In the genomic region with DNA sequence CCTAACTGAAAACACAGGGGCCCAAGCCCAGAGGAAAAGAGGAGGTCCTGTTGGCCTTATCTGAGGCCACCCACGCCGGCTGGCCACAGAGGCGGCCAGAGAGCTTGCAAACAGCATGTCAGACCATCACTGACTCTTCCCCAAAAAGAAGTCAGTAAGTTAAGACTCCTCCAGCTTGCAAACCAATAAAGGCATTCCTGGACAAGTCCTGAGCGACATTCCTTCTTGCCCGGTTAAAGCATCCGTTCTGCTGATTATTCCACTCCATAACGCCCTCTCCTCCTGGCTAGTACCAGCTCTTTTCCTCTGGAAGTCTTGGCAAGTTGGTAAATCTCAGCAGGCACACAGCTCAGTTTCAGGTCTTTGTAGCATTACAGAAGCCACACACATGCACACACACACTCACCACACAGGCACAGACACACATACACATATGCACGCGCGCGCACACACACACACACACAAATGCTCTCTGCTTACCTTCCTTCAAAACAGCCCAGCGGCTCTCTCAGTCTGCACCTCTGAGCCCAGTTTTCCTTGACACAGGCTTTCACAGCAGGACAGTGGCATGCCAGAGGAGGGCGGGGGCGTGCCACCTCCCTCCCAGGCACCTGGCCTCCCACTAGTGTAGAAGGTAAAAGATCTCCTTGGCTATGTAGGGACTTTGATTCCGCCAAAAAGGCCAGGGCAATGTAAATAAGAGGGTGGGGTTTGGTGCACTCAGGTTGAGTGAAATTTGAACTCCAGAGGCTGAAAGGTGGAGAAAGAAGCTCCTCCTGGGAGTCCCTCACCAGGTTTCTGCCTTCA, we compare ENCODE assay signal across 11 cellular contexts.
DNase-seq lines count a peak whose midpoint lies in the region; ATAC-seq and TF ChIP-seq lines count a peak whose summit lies in the region.
"Had no signal": no experiment of that assay in that cellular context is flagged by ENCODE, and none has a peak within 500 bp of the region (broad histone marks: within the 10 kb centered on the region; RNA-seq: fewer than 3 reads in every experiment).

No MANE protein-coding gene starts in this region.

- DNase-seq in cardiac muscle cell (ENCODE audit: low read depth in 1 of 2, low spot score in 1 of 2) (peak; percentile 23 to 85), Right ventricle myocardium inferior (ENCODE audit: missing footprints) (no peak), epithelial cell of esophagus (ENCODE audit: low read depth) (peak; percentile 45), globus pallidus (ENCODE audit: low spot score) (no peak), omental fat pad (ENCODE audit: low spot score) (no peak)
- no peak for DNase-seq in activated naive CD4-positive, alpha-beta T cell treated with anti-CD3 and anti-CD28 coated beads, Interleukin-2, amount 50 U/mL, for 72 hours (ENCODE audit: low spot score in 2 of 2)
- no peak for DNase-seq in stimulated activated naive CD8-positive, alpha-beta T cell treated with anti-CD3 and anti-CD28 coated beads, Interleukin-15, amount 100 ng/mL, for 72 hours
- DNase-seq: activated CD4-positive, alpha-beta T cell treated with anti-CD3 and anti-CD28 coated beads for 36 hours; NCI-H1694 treated with DMSO at 0.1 percent for 48 hours had no signal

- H3K27ac Mint-ChIP-seq in activated naive CD4-positive, alpha-beta T cell treated with anti-CD3 and anti-CD28 coated beads, Interleukin-2, amount 50 U/mL, for 72 hours: no peak overlapping the region
- H3K27ac Mint-ChIP-seq in stimulated activated naive CD8-positive, alpha-beta T cell treated with anti-CD3 and anti-CD28 coated beads, Interleukin-15, amount 100 ng/mL, for 72 hours: no peak overlapping the region
- H3K27ac Mint-ChIP-seq: activated CD4-positive, alpha-beta T cell treated with anti-CD3 and anti-CD28 coated beads for 36 hours had no signal

- H3K4me1 Mint-ChIP-seq in stimulated activated naive CD8-positive, alpha-beta T cell treated with anti-CD3 and anti-CD28 coated beads, Interleukin-15, amount 100 ng/mL, for 72 hours: no peaks in the 10 kb centered on the region
- H3K4me1 Mint-ChIP-seq: activated CD4-positive, alpha-beta T cell treated with anti-CD3 and anti-CD28 coated beads for 36 hours had no signal

- H3K4me3 Mint-ChIP-seq in stimulated activated naive CD8-positive, alpha-beta T cell treated with anti-CD3 and anti-CD28 coated beads, Interleukin-15, amount 100 ng/mL, for 72 hours: no peak overlapping the region
- H3K4me3 Mint-ChIP-seq: activated CD4-positive, alpha-beta T cell treated with anti-CD3 and anti-CD28 coated beads for 36 hours had no signal

- H3K27ac ChIP-seq in cardiac muscle cell (no peak overlapping the region), mesodermal cell (ENCODE audit: low read depth, low read length, severe bottlenecking) (peak overlapping the region; percentile 90)

- no peaks in the 10 kb centered on the region for H3K36me3 ChIP-seq in cardiac muscle cell
- H3K36me3 ChIP-seq in mesodermal cell (ENCODE audit: control insufficient read depth, insufficient read depth, low read length): peaks cover 15% of the 10 kb centered on the region

- H3K4me3 ChIP-seq in cardiac muscle cell: no peak overlapping the region
- peak overlapping the region; percentile 15 for H3K4me3 ChIP-seq in epithelial cell of esophagus (ENCODE audit: low read length)
- H3K4me3 ChIP-seq in mesodermal cell (ENCODE audit: extremely low read depth, insufficient read depth, low read length, poor library complexity, severe bottlenecking): no peak overlapping the region
- H3K4me3 ChIP-seq: skin epidermis had no signal

- H3K9me3 ChIP-seq in cardiac muscle cell (ENCODE audit: low read depth): no peaks in the 10 kb centered on the region
- H3K9me3 ChIP-seq in mesodermal cell (ENCODE audit: control insufficient read depth, low read length): no peaks in the 10 kb centered on the region

- no peaks in the 10 kb centered on the region for H3K27me3 ChIP-seq in cardiac muscle cell

- 58 to 70% methylated on average over 10 of the region's 15 CpGs for WGBS in mesodermal cell (ENCODE audit: insufficient coverage in 2 of 2), 2 experiments

- H3K36me3 Mint-ChIP-seq in activated naive CD4-positive, alpha-beta T cell treated with anti-CD3 and anti-CD28 coated beads, Interleukin-2, amount 50 U/mL, for 72 hours: no peaks in the 10 kb centered on the region

- TF ChIP-seq CTCF in cardiac muscle cell (IDR thresholded peaks at IDR 0.05; ENCODE audit: low read depth, low read length) (no peak), epithelial cell of esophagus (IDR thresholded peaks at IDR 0.05; ENCODE audit: insufficient read depth, low read depth, low read length, missing control alignments) (no peak), omental fat pad (IDR thresholded peaks at IDR 0.05) (no peak)

- ATAC-seq in Right ventricle myocardium inferior (no peak), omental fat pad (ENCODE audit: low FRiP score) (no peak)
- ATAC-seq in activated naive CD4-positive, alpha-beta T cell treated with anti-CD3 and anti-CD28 coated beads, Interleukin-2, amount 50 U/mL, for 72 hours: no peak
- no peak for ATAC-seq in stimulated activated naive CD8-positive, alpha-beta T cell treated with anti-CD3 and anti-CD28 coated beads, Interleukin-15, amount 100 ng/mL, for 72 hours
- ATAC-seq: activated CD4-positive, alpha-beta T cell treated with anti-CD3 and anti-CD28 coated beads for 36 hours had no signal

- H3K4me1 ChIP-seq in cardiac muscle cell (ENCODE audit: low read depth): peaks cover 18% of the 10 kb centered on the region
- H3K4me1 ChIP-seq in mesodermal cell (ENCODE audit: control insufficient read depth, insufficient read depth, low read length, poor library complexity, severe bottlenecking): peaks cover 49% of the 10 kb centered on the region

- H3K27me3 Mint-ChIP-seq in stimulated activated naive CD8-positive, alpha-beta T cell treated with anti-CD3 and anti-CD28 coated beads, Interleukin-15, amount 100 ng/mL, for 72 hours: peaks cover 86% of the 10 kb centered on the region

- H3K9me3 Mint-ChIP-seq in activated naive CD4-positive, alpha-beta T cell treated with anti-CD3 and anti-CD28 coated beads, Interleukin-2, amount 50 U/mL, for 72 hours: no peaks in the 10 kb centered on the region
- no peaks in the 10 kb centered on the region for H3K9me3 Mint-ChIP-seq in stimulated activated naive CD8-positive, alpha-beta T cell treated with anti-CD3 and anti-CD28 coated beads, Interleukin-15, amount 100 ng/mL, for 72 hours

- intact Hi-C loops in Right ventricle myocardium inferior (cut with DNase I): loop anchor here (2.0 kb wide), 1 partner anchor 66 kb away; no protein-coding TSS in a partner anchor

Comparison
In these comparisons a context has a peak if more than half of its experiments do, and no peak if none do; other contexts are left out.
1. DNase-seq: peak in cardiac muscle cell (2 of 2) and epithelial cell of esophagus (single experiment); none in Right ventricle myocardium inferior (single experiment), globus pallidus (single experiment), omental fat pad (single experiment), activated naive CD4-positive, alpha-beta T cell treated with anti-CD3 and anti-CD28 coated beads, Interleukin-2, amount 50 U/mL, for 72 hours (0 of 2) and stimulated activated naive CD8-positive, alpha-beta T cell treated with anti-CD3 and anti-CD28 coated beads, Interleukin-15, amount 100 ng/mL, for 72 hours (0 of 2).